In the genomic region with DNA sequence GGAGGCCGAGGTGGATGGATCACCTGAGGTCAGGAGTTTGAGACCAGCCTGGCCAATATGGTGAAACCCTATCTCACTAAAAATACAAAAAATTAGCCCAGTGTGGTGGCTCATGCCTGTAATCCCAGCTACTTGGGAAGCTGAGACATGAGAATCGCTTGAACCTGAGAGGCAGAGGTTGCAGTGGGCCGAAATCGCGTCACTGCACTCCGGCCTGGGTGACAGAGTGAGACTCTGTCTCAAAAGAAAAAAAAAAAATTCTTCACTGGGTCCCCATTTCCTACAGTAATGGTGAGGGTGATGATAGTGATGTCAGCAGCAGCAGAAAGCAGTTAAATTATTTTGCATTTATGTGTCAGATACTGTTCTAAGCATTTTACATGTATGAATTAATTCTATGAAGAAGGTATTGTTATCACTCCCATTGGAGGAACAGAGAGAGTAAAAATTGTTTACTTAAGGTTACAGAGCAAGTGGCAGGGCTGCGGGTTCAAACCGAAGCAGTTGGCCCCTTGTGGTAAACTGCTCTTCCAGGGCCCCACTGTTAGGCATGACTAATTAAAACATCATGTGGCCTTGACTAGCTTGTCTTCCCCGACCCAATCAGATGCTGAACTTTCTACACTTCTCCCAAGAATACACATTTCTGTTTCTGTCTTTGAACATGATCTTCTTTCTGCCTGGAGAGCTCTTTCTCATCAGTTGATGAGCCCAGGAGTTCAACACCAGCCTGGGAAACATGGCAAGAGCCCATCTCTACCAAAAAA, we compare ENCODE assay signal across 1 cellular context.
TF ChIP-seq lines count a peak whose summit lies in the region.

No MANE protein-coding gene starts in this region.

TF ChIP-seq in K562, 482 proteins besides CTCF, POLR2A, EP300 and RAD21:
- TF ChIP-seq TEAD2 (tag; IDR thresholded peaks at IDR 0.05) (no peak), FOSL1 (tag; conservative IDR thresholded peaks at IDR 0.05) (peak; percentile 79), RAD51 (IDR thresholded peaks at IDR 0.05; ENCODE audit: borderline replicate concordance, low read depth) (no peak), SMARCA5 (IDR thresholded peaks at IDR 0.05) (no peak)
